Comparison of ENCODE assay signal across 18 cellular contexts in the genomic region with DNA sequence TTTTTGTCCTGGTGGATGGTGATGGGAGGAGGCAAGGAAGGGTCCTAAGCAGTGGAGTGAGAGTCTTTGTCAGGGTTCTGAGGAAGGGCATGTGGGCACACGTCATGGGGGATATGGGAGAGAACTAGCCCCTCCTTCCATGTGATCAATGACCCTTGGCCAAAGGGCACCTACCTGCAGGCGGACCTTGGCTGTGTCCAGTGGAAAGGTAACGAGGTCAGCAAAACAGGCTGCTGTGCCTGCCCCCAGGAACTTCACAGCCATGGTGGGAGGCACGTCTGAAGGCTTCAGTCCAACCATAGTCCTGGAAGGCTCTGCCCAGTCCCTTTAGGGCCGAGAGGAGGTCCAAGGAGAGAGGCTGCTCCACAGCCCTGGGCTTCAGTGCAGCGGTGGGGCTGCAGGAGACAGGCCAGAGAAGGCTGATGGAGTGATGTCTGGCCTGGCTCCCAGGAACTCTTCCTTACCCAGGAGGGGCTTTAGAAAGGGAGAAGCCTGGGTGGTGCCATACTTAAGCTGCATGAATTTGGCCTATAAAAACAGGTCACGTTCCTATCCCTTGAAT. TPM values are rescaled to one million over a fixed set of nuclear protein-coding genes. Genes with fewer than 3 reads are reported as not detected.
DNase-seq lines count a peak whose midpoint lies in the region; ATAC-seq, FAIRE-seq and TF ChIP-seq lines count a peak whose summit lies in the region.
"Had no signal": no experiment of that assay in that cellular context is flagged by ENCODE, and none has a peak within 500 bp of the region (broad histone marks: within the 10 kb centered on the region; RNA-seq: fewer than 3 reads in every experiment).

No MANE protein-coding gene starts in this region.

- TF ChIP-seq CTCF in HepG2 (CRISPR knock-in tag; IDR thresholded peaks at IDR 0.05) = no peak

- ATAC-seq in HepG2 (peak; percentile 26; the same call in 2 of the 3 replicates), sciatic nerve (no peak), GM21390 (IDR thresholded peaks at IDR 0.05; ENCODE audit: unreplicated experiment) (no peak), HG03565 (IDR thresholded peaks at IDR 0.05; ENCODE audit: unreplicated experiment) (no peak), HG03378 (IDR thresholded peaks at IDR 0.05; ENCODE audit: unreplicated experiment) (no peak)
- ATAC-seq: left ventricle myocardium superior; stimulated activated naive CD8-positive, alpha-beta T cell treated with anti-CD3 and anti-CD28 coated beads, Interleukin-15, Interleukin-2, amounts not matched to agents 100 U/mL and 50 U/mL, for 24 hours had no signal

- H4K20me1 ChIP-seq in HepG2 (ENCODE audit: insufficient read depth, low read length) = no peaks in the 10 kb centered on the region

- H3K9ac ChIP-seq in HepG2 (ENCODE audit: insufficient read depth, low read depth, low read length) = no peak overlapping the region

- H3K27ac Mint-ChIP-seq in activated CD4-positive, alpha-beta T cell treated with anti-CD3 and anti-CD28 coated beads, Interleukin-2, amount 10 ng/mL, durations not matched to agents 24 days and 14 days = peak overlapping the region; percentile 74
- H3K27ac Mint-ChIP-seq: type B pancreatic cell had no signal

- H3K9me3 Mint-ChIP-seq in activated CD4-positive, alpha-beta T cell treated with anti-CD3 and anti-CD28 coated beads, Interleukin-2, amount 10 ng/mL, durations not matched to agents 24 days and 14 days = no peaks in the 10 kb centered on the region
- H3K9me3 Mint-ChIP-seq: type B pancreatic cell had no signal

- no TSS peak for BruUV-seq in HepG2 (replicated peaks; lab: Mats Ljungman, UMichigan)

- intact Hi-C loops in activated CD4-positive, alpha-beta T cell treated with anti-CD3 and anti-CD28 coated beads, Interleukin-2, amount 10 ng/mL, durations not matched to agents 24 days and 14 days (cut with micrococcal nuclease) = no loop called here
- intact Hi-C loops in HepG2 (cut with micrococcal nuclease; ENCODE audit: unreplicated experiment) = no loop called here
- intact Hi-C loops in sciatic nerve (cut with DNase I) = no loop called here

- POLR2A ChIA-PET in HepG2 (lab: Yijun Ruan, JAX) = interaction anchor here (1.0 kb wide), 1 partner anchor 12 kb away, joined by 3 read pairs; no protein-coding TSS in a partner anchor

- CTCF ChIA-PET in HepG2 (lab: Yijun Ruan, JAX; ENCODE audit: low intra/inter-chr PET ratio, low total read pairs) = no interaction called here

- no peak for TF ChIP-seq EP300 in HepG2 (IDR thresholded peaks at IDR 0.05; ENCODE audit: low read depth in 2 of 2, low read length in 2 of 2)
- no peak for TF ChIP-seq EP300 in HepG2 (CRISPR knock-in tag; IDR thresholded peaks at IDR 0.05; ENCODE audit: borderline replicate concordance)

- no peaks in the 10 kb centered on the region for H3K9me3 ChIP-seq in HepG2 (ENCODE audit: low read length)
- H3K9me3 ChIP-seq: prostate gland had no signal

- no peak for TF ChIP-seq POLR2A in HepG2 (IDR thresholded peaks at IDR 0.05; ENCODE audit: insufficient read depth in 1 of 2, low read depth in 2 of 2, low read length in 2 of 2)

- no peak overlapping the region for H3K27ac ChIP-seq in HepG2 (ENCODE audit: extremely low read length, insufficient read depth, low read length)
- H3K27ac ChIP-seq: C4-2B, prostate gland had no signal

- H3K4me1 ChIP-seq in HepG2 (ENCODE audit: insufficient read depth, low read length) = peaks cover 41% of the 10 kb centered on the region
- H3K4me1 ChIP-seq: prostate gland had no signal

- H3K79me2 ChIP-seq in HepG2 (ENCODE audit: insufficient read depth, low read length) = no peaks in the 10 kb centered on the region

- no peaks in the 10 kb centered on the region for H3K36me3 ChIP-seq in HepG2 (replicated peaks in 1 of 2; ENCODE audit: control insufficient read depth in 1 of 2, insufficient read depth in 2 of 2, low read length in 2 of 2)
- H3K36me3 ChIP-seq: prostate gland had no signal

- no peaks in the 10 kb centered on the region for H3K27me3 ChIP-seq in HepG2 (ENCODE audit: control insufficient read depth in 1 of 2, insufficient read depth in 2 of 2, low read length in 2 of 2)

- TF ChIP-seq RAD21 in HepG2 (CRISPR knock-in tag; IDR thresholded peaks at IDR 0.05) = no peak

- no peaks in the 10 kb centered on the region for H3K27me3 Mint-ChIP-seq in activated CD4-positive, alpha-beta T cell treated with anti-CD3 and anti-CD28 coated beads, Interleukin-2, amount 10 ng/mL, durations not matched to agents 24 days and 14 days
- H3K27me3 Mint-ChIP-seq: type B pancreatic cell had no signal

- peaks cover 78% of the 10 kb centered on the region for H3K4me1 Mint-ChIP-seq in activated CD4-positive, alpha-beta T cell treated with anti-CD3 and anti-CD28 coated beads, Interleukin-2, amount 10 ng/mL, durations not matched to agents 24 days and 14 days

- no peak for FAIRE-seq in HepG2 (lab: Jason Lieb, UNC)
- FAIRE-seq: A204.1 had no signal

- DNase-seq in activated CD4-positive, alpha-beta T cell treated with anti-CD3 and anti-CD28 coated beads, Interleukin-2, amount 10 ng/mL, durations not matched to agents 24 days and 14 days = peak; percentile 57
- DNase-seq in activated CD4-positive, alpha-beta T cell treated with anti-CD3 and anti-CD28 coated beads, Interleukin-2, amount 50 U/mL, for 1 hour = no peak
- peak; percentile 48 for DNase-seq in activated CD8-positive, alpha-beta memory T cell treated with anti-CD3 and anti-CD28 coated beads, Interleukin-2, amount 50 U/mL, for 48 hours
- DNase-seq in HepG2 (ENCODE audit: low spot score) = no peak
- DNase-seq in sciatic nerve (ENCODE audit: low spot score) = peak; percentile 19
- DNase-seq: left ventricle myocardium superior; NCI-H526; Right ventricle myocardium superior; stimulated activated CD4-positive, alpha-beta T cell treated with anti-CD3 and anti-CD28 coated beads, Interleukin-15, amount 100 ng/mL, for 24 hours; stimulated activated naive CD8-positive, alpha-beta T cell treated with anti-CD3 and anti-CD28 coated beads, Interleukin-15, Interleukin-2, amounts not matched to agents 100 U/mL and 50 U/mL, for 24 hours had no signal

- in situ Hi-C loops in HepG2 (cut with HindIII; ENCODE audit: extremely low pct_ligation_motif_present, low pct_unique_long_range_greater_than_20kb) = no loop called here

- no peak overlapping the region for H3K4me2 ChIP-seq in HepG2 (ENCODE audit: low read depth, low read length)

- H2AFZ ChIP-seq in HepG2 (ENCODE audit: low read length) = no peak overlapping the region

- no peak overlapping the region for H3K4me3 Mint-ChIP-seq in activated CD4-positive, alpha-beta T cell treated with anti-CD3 and anti-CD28 coated beads, Interleukin-2, amount 10 ng/mL, durations not matched to agents 24 days and 14 days
- H3K4me3 Mint-ChIP-seq: type B pancreatic cell had no signal

- WGBS in HepG2 (ENCODE audit: low lambda C conversion rate) = 25% methylated on average over 5 of the region's 7 CpGs

- peaks cover 17% of the 10 kb centered on the region for H3K36me3 Mint-ChIP-seq in activated CD4-positive, alpha-beta T cell treated with anti-CD3 and anti-CD28 coated beads, Interleukin-2, amount 10 ng/mL, durations not matched to agents 24 days and 14 days (ENCODE audit: low read depth)

- no peak overlapping the region; a peak in 1 of 6 replicates for H3K4me3 ChIP-seq in HepG2 (replicated peaks in 1 of 3; ENCODE audit: insufficient read depth in 1 of 3, low read depth in 2 of 3, low read length in 3 of 3)
- H3K4me3 ChIP-seq: prostate gland had no signal

RNA-seq across cellular contexts. Expression of gene UCP3, which starts 2.1 kb away (rescaled TPM):
- 2.9 and 3.6 TPM in 2 replicates for total RNA-seq in activated CD4-positive, alpha-beta T cell treated with anti-CD3 and anti-CD28 coated beads, Interleukin-2, amount 10 ng/mL, durations not matched to agents 24 days and 14 days
- total RNA-seq in HepG2 (2016; rRNA removed; fragmentation: Illumina TruSeq; extraction: Trizol) = 0.22 TPM in 1 of 2 replicates, not detected in the other
- total RNA-seq in HepG2 (2016; cell fraction: cytosol; rRNA removed; fragmentation: Illumina TruSeq; extraction: Trizol; ENCODE audit: low read depth) = not detected in 2 replicates
- total RNA-seq in HepG2 (2016; cell fraction: insoluble cytoplasmic fraction; rRNA removed; fragmentation: Illumina TruSeq; extraction: Trizol) = not detected in 2 replicates
- total RNA-seq in HepG2 (2016; cell fraction: membrane; rRNA removed; fragmentation: Illumina TruSeq; extraction: Trizol) = not detected in 2 replicates
- total RNA-seq in HepG2 (2016; cell fraction: nucleus; rRNA removed; fragmentation: Illumina TruSeq; extraction: Trizol) = 0.16 TPM in 1 of 2 replicates, not detected in the other
- polyA plus RNA-seq in HepG2 (2011; rRNA removed) = 0.10 and 0.37 TPM in 2 replicates
- polyA plus RNA-seq in HepG2 (2011; cell fraction: cytosol; rRNA removed) = 0.05 and 0.14 TPM in 2 replicates
- 0.64 and 0.83 TPM in 2 replicates for polyA plus RNA-seq in HepG2 (2011; cell fraction: nucleus; rRNA removed)
- 0.17 and 0.28 TPM in 2 replicates for polyA plus RNA-seq in HepG2 (2012)
- 0.03 and 0.07 TPM in 2 replicates for polyA plus RNA-seq in HepG2 (2016; cell fraction: cytosol; fragmentation: Illumina TruSeq; extraction: Trizol; ENCODE audit: low read depth)
- not detected in 2 replicates for polyA plus RNA-seq in HepG2 (2016; cell fraction: insoluble cytoplasmic fraction; fragmentation: Illumina TruSeq; extraction: Trizol; ENCODE audit: low read depth)
- polyA plus RNA-seq in HepG2 (2016; cell fraction: membrane; fragmentation: Illumina TruSeq; extraction: Trizol; ENCODE audit: low read depth) = 0.06 and 0.13 TPM in 2 replicates
- polyA plus RNA-seq in HepG2 (2016; cell fraction: nucleus; fragmentation: Illumina TruSeq; extraction: Trizol; ENCODE audit: insufficient read depth, low read depth) = 1.4 and 1.8 TPM in 2 replicates
- 0.52 and 4.4 TPM in 2 replicates for polyA minus RNA-seq in HepG2 (2011; rRNA and poly(A)+ RNA removed; ENCODE audit: low replicate concordance)
- polyA minus RNA-seq in HepG2 (2011; cell fraction: cytosol; rRNA and poly(A)+ RNA removed) = not detected in 2 replicates
- polyA minus RNA-seq in HepG2 (2011; cell fraction: nucleus; rRNA and poly(A)+ RNA removed) = 0.37 and 0.39 TPM in 2 replicates
- 2.6 TPM for total RNA-seq in sciatic nerve

RNA-seq across cellular contexts. Expression of gene UCP2, which starts 24.2 kb away (rescaled TPM):
- 447 and 452 TPM in 2 replicates for total RNA-seq in activated CD4-positive, alpha-beta T cell treated with anti-CD3 and anti-CD28 coated beads, Interleukin-2, amount 10 ng/mL, durations not matched to agents 24 days and 14 days
- total RNA-seq in HepG2 (2016; rRNA removed; fragmentation: Illumina TruSeq; extraction: Trizol) (3.2 and 5.5 TPM in 2 replicates), sciatic nerve (43.1 TPM)
- total RNA-seq in HepG2 (2016; cell fraction: cytosol; rRNA removed; fragmentation: Illumina TruSeq; extraction: Trizol; ENCODE audit: low read depth) = 2.4 TPM in 2 replicates
- total RNA-seq in HepG2 (2016; cell fraction: insoluble cytoplasmic fraction; rRNA removed; fragmentation: Illumina TruSeq; extraction: Trizol) = 3.2 and 3.4 TPM in 2 replicates
- 5.5 and 5.9 TPM in 2 replicates for total RNA-seq in HepG2 (2016; cell fraction: membrane; rRNA removed; fragmentation: Illumina TruSeq; extraction: Trizol)
- total RNA-seq in HepG2 (2016; cell fraction: nucleus; rRNA removed; fragmentation: Illumina TruSeq; extraction: Trizol) = 6.8 and 8.8 TPM in 2 replicates
- 2.7 TPM in 2 replicates for polyA plus RNA-seq in HepG2 (2011; rRNA removed)
- 3.8 and 4.1 TPM in 2 replicates for polyA plus RNA-seq in HepG2 (2011; cell fraction: cytosol; rRNA removed)
- 3.8 and 5.1 TPM in 2 replicates for polyA plus RNA-seq in HepG2 (2011; cell fraction: nucleus; rRNA removed)
- 4.1 and 7.4 TPM in 2 replicates for polyA plus RNA-seq in HepG2 (2012)
- polyA plus RNA-seq in HepG2 (2016; cell fraction: cytosol; fragmentation: Illumina TruSeq; extraction: Trizol; ENCODE audit: low read depth) = 4.9 and 6.3 TPM in 2 replicates
- polyA plus RNA-seq in HepG2 (2016; cell fraction: insoluble cytoplasmic fraction; fragmentation: Illumina TruSeq; extraction: Trizol; ENCODE audit: low read depth) = 7.6 and 11.9 TPM in 2 replicates
- 11.8 and 12.1 TPM in 2 replicates for polyA plus RNA-seq in HepG2 (2016; cell fraction: membrane; fragmentation: Illumina TruSeq; extraction: Trizol; ENCODE audit: low read depth)
- polyA plus RNA-seq in HepG2 (2016; cell fraction: nucleus; fragmentation: Illumina TruSeq; extraction: Trizol; ENCODE audit: insufficient read depth, low read depth) = 4.9 and 6.3 TPM in 2 replicates
- 10.6 and 155 TPM in 2 replicates for polyA minus RNA-seq in HepG2 (2011; rRNA and poly(A)+ RNA removed; ENCODE audit: low replicate concordance)
- polyA minus RNA-seq in HepG2 (2011; cell fraction: cytosol; rRNA and poly(A)+ RNA removed) = 4.4 and 5.2 TPM in 2 replicates
- polyA minus RNA-seq in HepG2 (2011; cell fraction: nucleus; rRNA and poly(A)+ RNA removed) = 9.1 and 17.2 TPM in 2 replicates

RNA-seq across cellular contexts. Expression of gene DNAJB13, which starts 56.0 kb away (rescaled TPM):
- total RNA-seq in activated CD4-positive, alpha-beta T cell treated with anti-CD3 and anti-CD28 coated beads, Interleukin-2, amount 10 ng/mL, durations not matched to agents 24 days and 14 days = 0.26 and 1.0 TPM in 2 replicates
- total RNA-seq in HepG2 (2016; rRNA removed; fragmentation: Illumina TruSeq; extraction: Trizol) (not detected in 2 replicates), sciatic nerve (0.62 TPM)
- total RNA-seq in HepG2 (2016; cell fraction: cytosol; rRNA removed; fragmentation: Illumina TruSeq; extraction: Trizol; ENCODE audit: low read depth) = not detected in 2 replicates
- total RNA-seq in HepG2 (2016; cell fraction: insoluble cytoplasmic fraction; rRNA removed; fragmentation: Illumina TruSeq; extraction: Trizol) = 0.15 TPM in 1 of 2 replicates, not detected in the other
- total RNA-seq in HepG2 (2016; cell fraction: membrane; rRNA removed; fragmentation: Illumina TruSeq; extraction: Trizol) = not detected in 2 replicates
- total RNA-seq in HepG2 (2016; cell fraction: nucleus; rRNA removed; fragmentation: Illumina TruSeq; extraction: Trizol) = not detected in 2 replicates
- 2.3 and 2.9 TPM in 2 replicates for polyA plus RNA-seq in HepG2 (2011; rRNA removed)
- polyA plus RNA-seq in HepG2 (2011; cell fraction: cytosol; rRNA removed) = 1.9 and 2.3 TPM in 2 replicates
- 4.0 and 4.2 TPM in 2 replicates for polyA plus RNA-seq in HepG2 (2011; cell fraction: nucleus; rRNA removed)
- polyA plus RNA-seq in HepG2 (2012) = 0.96 and 1.5 TPM in 2 replicates
- not detected in 2 replicates for polyA plus RNA-seq in HepG2 (2016; cell fraction: cytosol; fragmentation: Illumina TruSeq; extraction: Trizol; ENCODE audit: low read depth)
- not detected in 2 replicates for polyA plus RNA-seq in HepG2 (2016; cell fraction: insoluble cytoplasmic fraction; fragmentation: Illumina TruSeq; extraction: Trizol; ENCODE audit: low read depth)
- not detected in 2 replicates for polyA plus RNA-seq in HepG2 (2016; cell fraction: membrane; fragmentation: Illumina TruSeq; extraction: Trizol; ENCODE audit: low read depth)
- polyA plus RNA-seq in HepG2 (2016; cell fraction: nucleus; fragmentation: Illumina TruSeq; extraction: Trizol; ENCODE audit: insufficient read depth, low read depth) = not detected in 2 replicates
- polyA minus RNA-seq in HepG2 (2011; rRNA and poly(A)+ RNA removed; ENCODE audit: low replicate concordance) = 2.0 TPM in 1 of 2 replicates, not detected in the other
- not detected in 2 replicates for polyA minus RNA-seq in HepG2 (2011; cell fraction: cytosol; rRNA and poly(A)+ RNA removed)
- 0.99 and 1.4 TPM in 2 replicates for polyA minus RNA-seq in HepG2 (2011; cell fraction: nucleus; rRNA and poly(A)+ RNA removed)
- total RNA-seq: cardiac septum, left ventricle myocardium superior, Right ventricle myocardium superior had no signal

Comparison
In these comparisons a context has a peak if more than half of its experiments do, and no peak if none do; other contexts are left out.
1. DNase-seq: peak in activated CD4-positive, alpha-beta T cell treated with anti-CD3 and anti-CD28 coated beads, Interleukin-2, amount 10 ng/mL, durations not matched to agents 24 days and 14 days (single experiment), activated CD8-positive, alpha-beta memory T cell treated with anti-CD3 and anti-CD28 coated beads, Interleukin-2, amount 50 U/mL, for 48 hours (single experiment) and sciatic nerve (single experiment); none in activated CD4-positive, alpha-beta T cell treated with anti-CD3 and anti-CD28 coated beads, Interleukin-2, amount 50 U/mL, for 1 hour (single experiment) and HepG2 (single experiment).